In genomic region chr5:35608881-35609779, GRCh38 we compare ENCODE assay signal across 1 cellular context.
TF ChIP-seq lines count a peak whose summit lies in the region.

No MANE protein-coding gene starts in this region.

TF ChIP-seq in GM23338, 12 proteins besides CTCF, POLR2A, EP300 and RAD21 (continued from another document):
- TF ChIP-seq ZNF462 (CRISPR knock-in tag; IDR thresholded peaks at IDR 0.05) (no peak), POLR2AphosphoS5 (IDR thresholded peaks at IDR 0.05; ENCODE audit: low read depth) (no peak), EZH2phosphoT487 (IDR thresholded peaks at IDR 0.05; ENCODE audit: unreplicated experiment) (no peak), NANOG (IDR thresholded peaks at IDR 0.05; ENCODE audit: borderline replicate concordance) (no peak), CREB1 (CRISPR knock-in tag; IDR thresholded peaks at IDR 0.05; ENCODE audit: low read depth) (no peak), EZH2 (IDR thresholded peaks at IDR 0.05; ENCODE audit: low read depth, unreplicated experiment) (no peak), STAT1 (IDR thresholded peaks at IDR 0.05; ENCODE audit: unreplicated experiment) (no peak), ETS1 (IDR thresholded peaks at IDR 0.05) (no peak)
